ENCODE assay signal across 20 cellular contexts in genomic region chr2:66242099-66242498, GRCh38.
A peak's percentile ranks its signal among the peaks of the same experiment; 100 is the strongest.
DNase-seq lines count a peak whose midpoint lies in the region; ATAC-seq, FAIRE-seq and TF ChIP-seq lines count a peak whose summit lies in the region.
"Had no signal": no experiment of that assay in that cellular context is flagged by ENCODE, and none has a peak within 500 bp of the region (broad histone marks: within the 10 kb centered on the region; RNA-seq: fewer than 3 reads in every experiment).

No MANE protein-coding gene starts in this region.

- TF ChIP-seq RAD21 in HepG2 (CRISPR knock-in tag; IDR thresholded peaks at IDR 0.05) (no peak), IMR-90 (IDR thresholded peaks at IDR 0.05; ENCODE audit: low read length) (no peak), K562 (CRISPR knock-in tag; conservative IDR thresholded peaks at IDR 0.05 in 1 of 2, IDR thresholded peaks at IDR 0.05 in 1 of 2) (no peak)

- no peaks in the 10 kb centered on the region for H3K9me3 ChIP-seq in HepG2 (ENCODE audit: low read length)
- H3K9me3 ChIP-seq in right lobe of liver = no peaks in the 10 kb centered on the region
- no peaks in the 10 kb centered on the region for H3K9me3 ChIP-seq in IMR-90 (ENCODE audit: control insufficient read depth, insufficient read depth, low read length)
- H3K9me3 ChIP-seq in K562 (replicated peaks; ENCODE audit: control insufficient read depth, insufficient read depth, low read depth, low read length) = no peaks in the 10 kb centered on the region

- H3K9me1 ChIP-seq in IMR-90 (ENCODE audit: insufficient read depth, low read length) (no peaks in the 10 kb centered on the region), K562 (ENCODE audit: control insufficient read depth, insufficient read depth, low read length) (no peaks in the 10 kb centered on the region)

- H3K4me1 ChIP-seq in HepG2 (ENCODE audit: insufficient read depth, low read length) = no peaks in the 10 kb centered on the region
- H3K4me1 ChIP-seq in right lobe of liver = peaks cover 0 to 8% (median 0%) of the 10 kb centered on the region in 4 donors
- H3K4me1 ChIP-seq in IMR-90 (ENCODE audit: control insufficient read depth, insufficient read depth, low read length) = no peaks in the 10 kb centered on the region
- H3K4me1 ChIP-seq in K562 (replicated peaks in 1 of 2; ENCODE audit: control insufficient read depth in 2 of 2, insufficient read depth in 2 of 2, low read length in 2 of 2) = no peaks in the 10 kb centered on the region

- H2AFZ ChIP-seq in HepG2 (ENCODE audit: low read length) (no peak overlapping the region), IMR-90 (replicated peaks; ENCODE audit: low read length, poor library complexity) (no peak overlapping the region), K562 (ENCODE audit: low read depth, low read length) (no peak overlapping the region)
- H2AFZ ChIP-seq: GM23338 had no signal

- H3K36me3 ChIP-seq in HepG2 (replicated peaks in 1 of 2; ENCODE audit: control insufficient read depth in 1 of 2, insufficient read depth in 2 of 2, low read length in 2 of 2) (no peaks in the 10 kb centered on the region), right lobe of liver (no peaks in the 10 kb centered on the region), IMR-90 (ENCODE audit: control insufficient read depth, insufficient read depth, low read length) (no peaks in the 10 kb centered on the region), K562 (ENCODE audit: control insufficient read depth, insufficient read depth, low read length) (no peaks in the 10 kb centered on the region)

- no peak overlapping the region for H3K27ac ChIP-seq in HepG2 (ENCODE audit: extremely low read length, insufficient read depth, low read length)
- no peak overlapping the region for H3K27ac ChIP-seq in right lobe of liver
- H3K27ac ChIP-seq in IMR-90 (ENCODE audit: insufficient read depth, low read length) = no peak overlapping the region
- no peak overlapping the region for H3K27ac ChIP-seq in K562 (ENCODE audit: extremely low read depth, low read depth, low read length)

- POLR2A ChIA-PET in HepG2 (lab: Yijun Ruan, JAX) = no interaction called here
- POLR2A ChIA-PET in IMR-90 (lab: Charles Lee; ENCODE audit: unreplicated experiment) = no interaction called here
- POLR2A ChIA-PET in K562 (lab: Yijun Ruan, JAX) = no interaction called here

- no peak for ATAC-seq in HepG2
- no peak for ATAC-seq in right lobe of liver
- no peak for ATAC-seq in IMR-90 (ENCODE audit: low read depth)
- no peak for ATAC-seq in K562
- no peak for ATAC-seq in HG02970 (IDR thresholded peaks at IDR 0.05; ENCODE audit: low FRiP score, unreplicated experiment)
- ATAC-seq: GM12878, GM23338 had no signal

- H3K4me3 ChIP-seq in HepG2 (replicated peaks in 1 of 3; ENCODE audit: insufficient read depth in 1 of 3, low read depth in 2 of 3, low read length in 3 of 3) = no peak overlapping the region
- no peak overlapping the region for H3K4me3 ChIP-seq in right lobe of liver
- no peak overlapping the region for H3K4me3 ChIP-seq in IMR-90 (ENCODE audit: insufficient read depth, low read depth, low read length)
- no peak overlapping the region for H3K4me3 ChIP-seq in K562
- H3K4me3 ChIP-seq: GM12878, GM23338 had no signal

- no peak overlapping the region for H3K23ac ChIP-seq in IMR-90 (ENCODE audit: low read depth, low read length)

- no peak overlapping the region for H3K14ac ChIP-seq in IMR-90 (replicated peaks; ENCODE audit: low read depth, low read length)

- TF ChIP-seq POLR2A in HepG2 (IDR thresholded peaks at IDR 0.05; ENCODE audit: insufficient read depth in 1 of 2, low read depth in 2 of 2, low read length in 2 of 2) (no peak), right lobe of liver (IDR thresholded peaks at IDR 0.05) (no peak), IMR-90 (IDR thresholded peaks at IDR 0.05; ENCODE audit: low read depth, low read length) (no peak), K562 (conservative IDR thresholded peaks at IDR 0.05) (no peak)

- H2AK5ac ChIP-seq in IMR-90 (ENCODE audit: low read depth, low read length) = no peak overlapping the region

- H4K5ac ChIP-seq in IMR-90 (ENCODE audit: low read depth, low read length) = no peak overlapping the region

- TF ChIP-seq EP300 in HepG2 (IDR thresholded peaks at IDR 0.05; ENCODE audit: low read depth in 2 of 2, low read length in 2 of 2) (no peak), HepG2 (CRISPR knock-in tag; IDR thresholded peaks at IDR 0.05; ENCODE audit: borderline replicate concordance) (no peak), K562 (IDR thresholded peaks at IDR 0.05; ENCODE audit: low read length) (no peak)

- H3K4ac ChIP-seq in IMR-90 (ENCODE audit: low read depth, low read length) = no peak overlapping the region

- H3K56ac ChIP-seq in IMR-90 (ENCODE audit: extremely low read depth, insufficient read depth, low read length) = no peak overlapping the region

- H3K18ac ChIP-seq in IMR-90 (ENCODE audit: low read depth, low read length) = no peak overlapping the region

- in situ Hi-C loops in HepG2 (cut with HindIII; ENCODE audit: extremely low pct_ligation_motif_present, low pct_unique_long_range_greater_than_20kb) = no loop called here
- in situ Hi-C loops in IMR-90 (cut with MboI; ENCODE audit: low sequenced_read_pairs) = no loop called here
- in situ Hi-C loops in K562 (cut with MboI) = no loop called here

- no peak overlapping the region for H2BK20ac ChIP-seq in IMR-90 (ENCODE audit: low read depth, low read length)

- no peak overlapping the region for H2BK5ac ChIP-seq in IMR-90 (ENCODE audit: low read depth, low read length, poor library complexity, severe bottlenecking)

- H3K4me2 ChIP-seq in HepG2 (ENCODE audit: low read depth, low read length) = no peak overlapping the region
- H3K4me2 ChIP-seq in IMR-90 (ENCODE audit: low read depth, low read length) = no peak overlapping the region
- no peak overlapping the region for H3K4me2 ChIP-seq in K562 (ENCODE audit: insufficient read depth, low read length)
- H3K4me2 ChIP-seq: GM23338 had no signal

- no peak for TF ChIP-seq CTCF in HepG2 (CRISPR knock-in tag; IDR thresholded peaks at IDR 0.05)
- no peak for TF ChIP-seq CTCF in right lobe of liver (IDR thresholded peaks at IDR 0.05)
- no peak for TF ChIP-seq CTCF in IMR-90 (conservative IDR thresholded peaks at IDR 0.05; ENCODE audit: low read depth, low read length)
- no peak for TF ChIP-seq CTCF in K562 (IDR thresholded peaks at IDR 0.05 in 2 of 3, conservative IDR thresholded peaks at IDR 0.05 in 1 of 3; ENCODE audit: insufficient read depth in 2 of 3, low read depth in 1 of 3, low read length in 3 of 3)

- FAIRE-seq in HepG2 (lab: Jason Lieb, UNC) (no peak), K562 (lab: Jason Lieb, UNC) (no peak)
- FAIRE-seq: D721Med, GM12878, GM19239, H54 had no signal

- H4K8ac ChIP-seq in IMR-90 (ENCODE audit: low read depth in 2 of 2, low read length in 2 of 2) = no peak overlapping the region

- no peak overlapping the region for H2BK15ac ChIP-seq in IMR-90 (ENCODE audit: low read depth, low read length)

- BruUV-seq in HepG2 (replicated peaks; lab: Mats Ljungman, UMichigan) = no TSS peak
- BruUV-seq in IMR-90 (replicated peaks; lab: Mats Ljungman, UMichigan) = no TSS peak
- BruUV-seq in K562 (replicated peaks; lab: Mats Ljungman, UMichigan) = no TSS peak

- H4K20me1 ChIP-seq in HepG2 (ENCODE audit: insufficient read depth, low read length) (no peaks in the 10 kb centered on the region), IMR-90 (ENCODE audit: insufficient read depth, low read length) (no peaks in the 10 kb centered on the region), K562 (replicated peaks; ENCODE audit: control insufficient read depth, insufficient read depth, low read length) (no peaks in the 10 kb centered on the region)

- peaks cover 0 to 19% of the 10 kb centered on the region in 2 experiments; a peak in 2 of 5 replicates for H3K27me3 ChIP-seq in HepG2 (ENCODE audit: control insufficient read depth in 1 of 2, insufficient read depth in 2 of 2, low read length in 2 of 2)
- no peaks in the 10 kb centered on the region for H3K27me3 ChIP-seq in right lobe of liver
- H3K27me3 ChIP-seq in IMR-90 (ENCODE audit: control insufficient read depth, insufficient read depth, low read length) = peaks cover 3% of the 10 kb centered on the region
- peaks cover 6 to 12% of the 10 kb centered on the region in 2 experiments; a peak in 3 of 5 replicates for H3K27me3 ChIP-seq in K562 (ENCODE audit: control insufficient read depth in 2 of 2, insufficient read depth in 2 of 2, low read length in 2 of 2)

- dilution Hi-C loops in IMR-90 (cut with HindIII; ENCODE audit: low sequenced_read_pairs, unreplicated experiment) = no loop called here

- intact Hi-C loops in HepG2 (cut with micrococcal nuclease; ENCODE audit: unreplicated experiment) (no loop called here), right lobe of liver (cut with DNase I) (no loop called here), IMR-90 (cut with micrococcal nuclease) (no loop called here), K562 (cut with micrococcal nuclease) (no loop called here)

- H3K79me2 ChIP-seq in HepG2 (ENCODE audit: insufficient read depth, low read length) (no peaks in the 10 kb centered on the region), K562 (ENCODE audit: control insufficient read depth, insufficient read depth, low read length) (no peaks in the 10 kb centered on the region)

- CTCF ChIA-PET in HepG2 (lab: Yijun Ruan, JAX; ENCODE audit: low intra/inter-chr PET ratio, low total read pairs) = no interaction called here
- CTCF ChIA-PET in IMR-90 (lab: Yijun Ruan, JAX) = no interaction called here
- CTCF ChIA-PET in K562 (lab: Yijun Ruan, JAX; ENCODE audit: low intra/inter-chr PET ratio) = no interaction called here

- H2BK120ac ChIP-seq in IMR-90 (ENCODE audit: low read depth, low read length) = no peak overlapping the region

- no peak overlapping the region for H3K9ac ChIP-seq in HepG2 (ENCODE audit: insufficient read depth, low read depth, low read length)
- H3K9ac ChIP-seq in IMR-90 (ENCODE audit: low read depth, low read length) = no peak overlapping the region
- no peak overlapping the region for H3K9ac ChIP-seq in K562 (ENCODE audit: insufficient read depth in 1 of 2, low read depth in 2 of 2, low read length in 2 of 2)

- H2AK9ac ChIP-seq in IMR-90 (replicated peaks; ENCODE audit: low read depth, low read length, poor library complexity) = no peak overlapping the region

- no peaks in the 10 kb centered on the region for H3K79me1 ChIP-seq in IMR-90 (ENCODE audit: low read depth in 1 of 2, low read length in 2 of 2)

- no peak overlapping the region for H4K91ac ChIP-seq in IMR-90 (ENCODE audit: insufficient read depth, low read depth, low read length)

- DNase-seq in HepG2 (ENCODE audit: low spot score) (no peak), right lobe of liver (no peak), IMR-90 (no peak), K562 (ENCODE audit: extremely low read depth in 1 of 4, low spot score in 3 of 4) (no peak), NCI-H2081 treated with DMSO at 0.1 percent for 48 hours (lab: John Stamatoyannopoulos, UW) (no peak)
- no peak for DNase-seq in stimulated activated CD4-positive, alpha-beta T cell treated with anti-CD3 and anti-CD28 coated beads, Interleukin-12 subunit alpha, Interleukin-12 subunit beta, amount 100 ng/mL, for 4 hours
- DNase-seq: 8988T; CD4-positive, alpha-beta T cell; CD8-positive, alpha-beta memory T cell; DMS 273 treated with DMSO at 0.1 percent for 48 hours; DMS79; EL; GDM1; HCEC 1CT had no signal

TF ChIP-seq in HepG2, 621 proteins besides CTCF, POLR2A, EP300 and RAD21 (continues in another document):
- TF ChIP-seq MAFF (IDR thresholded peaks at IDR 0.05; ENCODE audit: low read depth, low read length) = peak; percentile 93

TF ChIP-seq in K562, 482 proteins besides CTCF, POLR2A, EP300 and RAD21 (continues in another document):
- TF ChIP-seq TEAD1 (CRISPR knock-in tag; IDR thresholded peaks at IDR 0.05) = no peak

Comparison
In these comparisons a context has a peak if more than half of its experiments do, and no peak if none do; other contexts are left out.
1. Of the 241 proteins assayed by ChIP-seq in both HepG2 and K562: peak only in HepG2: none; only in K562: MAFG; in both: MAFF and MAFK; in neither: 238.